ENCODE assay signal across 8 cellular contexts in genomic region chr2:165573534-165574461, GRCh38.
DNase-seq lines count a peak whose midpoint lies in the region; ATAC-seq and TF ChIP-seq lines count a peak whose summit lies in the region.

No MANE protein-coding gene starts in this region.

- no TSS peak for BruUV-seq in Panc1 (replicated peaks; lab: Mats Ljungman, UMichigan)

- POLR2A ChIA-PET in Panc1 (lab: Charles Lee): no interaction called here

- H3K27ac Mint-ChIP-seq in nephron progenitor cell: peak overlapping the region; percentile 75

- H3K27ac ChIP-seq in HUES64 (ENCODE audit: low read depth, low read length) (no peak overlapping the region), Panc1 (ENCODE audit: low read length) (no peak overlapping the region)

- no peak overlapping the region for H3K9ac ChIP-seq in HUES64 (ENCODE audit: low read depth, low read length)

- H3K27me3 ChIP-seq in HUES64 (ENCODE audit: insufficient read depth, low read length) (no peaks in the 10 kb centered on the region), Panc1 (ENCODE audit: control insufficient read depth, insufficient read depth, low read length) (0 out of 2 replicates have a peak, but pooled peaks cover 2% of the 10 kb centered on the region)

- H3K36me3 ChIP-seq in HUES64 (ENCODE audit: insufficient read depth, low read length): no peaks in the 10 kb centered on the region
- H3K36me3 ChIP-seq in Panc1 (ENCODE audit: control insufficient read depth, insufficient read depth, low read length): no peaks in the 10 kb centered on the region

- peak overlapping the region; percentile 59 for H3K4me3 ChIP-seq in HUES64 (ENCODE audit: low read length)
- H3K4me3 ChIP-seq in Panc1 (ENCODE audit: low read depth in 2 of 2, low read length in 2 of 2): peak overlapping the region; percentile 34 to 59
- peak overlapping the region; percentile 55 for H3K4me3 ChIP-seq in fibroblast of the aortic adventitia (ENCODE audit: low read depth, low read length)

- H3K9me3 ChIP-seq in HUES64 (ENCODE audit: insufficient read depth, low read depth, low read length) (no peaks in the 10 kb centered on the region), Panc1 (ENCODE audit: control insufficient read depth, insufficient read depth, low read depth, low read length) (no peaks in the 10 kb centered on the region)

- peak overlapping the region; percentile 88 for H3K4me3 Mint-ChIP-seq in nephron progenitor cell

- intact Hi-C loops in Panc1 (cut with micrococcal nuclease; ENCODE audit: unreplicated experiment): no loop called here

- 27% methylated on average over 16 of the region's 17 CpGs for WGBS in HUES64

- CTCF ChIA-PET in Panc1 (lab: Charles Lee): no interaction called here

- DNase-seq in Panc1 (ENCODE audit: low read depth, low spot score): no peak
- DNase-seq in fibroblast of the aortic adventitia (ENCODE audit: low read depth): peak; percentile 5
- DNase-seq in nephron progenitor cell: peak; percentile 80
- no peak for DNase-seq in HUDEP-2 (lab: John Stamatoyannopoulos, UW; ENCODE audit: unreplicated experiment in 76 of 76)
- no peak for DNase-seq in GM20000 (ENCODE audit: low spot score)
- DNase-seq in SIG-M5 treated with dmso at 0.1 percent for 504 hours (lab: John Stamatoyannopoulos, UW; ENCODE audit: unreplicated experiment): no peak

- in situ Hi-C loops in Panc1 (cut with HindIII; ENCODE audit: low pct_unique_long_range_greater_than_20kb, low sequenced_read_pairs): no loop called here

- no peak for TF ChIP-seq CTCF in Panc1 (IDR thresholded peaks at IDR 0.05)
- TF ChIP-seq CTCF in fibroblast of the aortic adventitia (IDR thresholded peaks at IDR 0.05; ENCODE audit: insufficient read depth, low read length): no peak
- TF ChIP-seq CTCF in nephron progenitor cell (IDR thresholded peaks at IDR 0.05): no peak
- TF ChIP-seq CTCF in GM20000 (IDR thresholded peaks at IDR 0.05; ENCODE audit: extremely low read depth, missing control alignments): no peak

- H3K36me3 Mint-ChIP-seq in nephron progenitor cell (ENCODE audit: low read depth): peaks cover under 1% of the 10 kb centered on the region

- no peaks in the 10 kb centered on the region for H3K9me3 Mint-ChIP-seq in nephron progenitor cell

- H3K4me1 ChIP-seq in HUES64 (ENCODE audit: insufficient read depth, low read length): peaks cover 14% of the 10 kb centered on the region
- no peaks in the 10 kb centered on the region for H3K4me1 ChIP-seq in Panc1 (ENCODE audit: control insufficient read depth, insufficient read depth, low read length)

- peaks cover 64% of the 10 kb centered on the region for H3K4me1 Mint-ChIP-seq in nephron progenitor cell

- no peaks in the 10 kb centered on the region for H3K27me3 Mint-ChIP-seq in nephron progenitor cell (ENCODE audit: low read depth, poor library complexity)

- ATAC-seq in Panc1: peak; percentile 80
- no peak for ATAC-seq in GM21717 (IDR thresholded peaks at IDR 0.05; ENCODE audit: unreplicated experiment)

Comparison
In these comparisons a context has a peak if more than half of its experiments do, and no peak if none do; other contexts are left out.
1. DNase-seq: peak in fibroblast of the aortic adventitia (single experiment) and nephron progenitor cell (single experiment); none in Panc1 (single experiment), HUDEP-2 (0 of 76), GM20000 (single experiment) and SIG-M5 treated with dmso at 0.1 percent for 504 hours (single experiment).
2. Peak in every context shown above with its lines, with median percentiles within 50 percentile points of each other: H3K4me3 ChIP-seq.